9 cellular contexts compared by ENCODE assay signal in the genomic region with DNA sequence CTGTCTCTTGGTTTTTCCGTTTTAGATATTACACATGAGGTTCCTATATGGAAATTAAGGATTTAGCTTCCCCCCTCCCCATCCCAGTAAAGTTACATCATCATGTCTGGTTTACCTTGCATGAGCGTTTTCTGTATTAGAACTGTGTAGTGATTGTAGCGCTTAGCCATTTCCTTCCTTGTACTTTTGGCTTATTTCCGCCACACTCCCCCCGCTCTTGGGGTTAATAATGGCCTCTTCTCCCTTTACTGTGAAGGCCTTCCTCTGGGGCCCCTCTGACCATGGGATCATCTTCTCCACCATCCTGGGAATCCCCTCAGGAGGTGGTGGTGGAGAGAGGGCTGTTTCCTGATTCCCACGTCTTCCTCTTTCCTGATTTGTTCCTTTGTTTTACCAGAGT. TPM values are rescaled to one million over a fixed set of nuclear protein-coding genes. Genes with fewer than 3 reads are reported as not detected.
DNase-seq lines count a peak whose midpoint lies in the region; ATAC-seq, FAIRE-seq and TF ChIP-seq lines count a peak whose summit lies in the region.
"Had no signal": no experiment of that assay in that cellular context is flagged by ENCODE, and none has a peak within 500 bp of the region (broad histone marks: within the 10 kb centered on the region; RNA-seq: fewer than 3 reads in every experiment).

No MANE protein-coding gene starts in this region.

- H3K27ac Mint-ChIP-seq in chondrocyte (ENCODE audit: unreplicated experiment) (peak overlapping the region; percentile 98), naive B cell (peak overlapping the region in 4 of 6 donors; percentile 26 to 89 (median 72))

- peak in 2 of 3 donors; percentile 19 to 43 for DNase-seq in right cardiac atrium
- no peak for DNase-seq in left ventricle myocardium superior
- DNase-seq in chondrocyte (ENCODE audit: low spot score): no peak
- no peak for DNase-seq in naive B cell
- no peak for DNase-seq in upper lobe of right lung
- DNase-seq in effector CD8-positive, alpha-beta T cell (lab: John Stamatoyannopoulos, UW): no peak
- no peak for DNase-seq in D721Med (ENCODE audit: insufficient read length, low spot score)

- no peaks in the 10 kb centered on the region for H3K9me3 ChIP-seq in right cardiac atrium (ENCODE audit: control insufficient read depth, low read length)
- no peaks in the 10 kb centered on the region for H3K9me3 ChIP-seq in upper lobe of right lung

- H3K9me3 Mint-ChIP-seq in chondrocyte (ENCODE audit: low read depth): no peaks in the 10 kb centered on the region
- no peaks in the 10 kb centered on the region for H3K9me3 Mint-ChIP-seq in naive B cell

- FAIRE-seq in D721Med (lab: Jason Lieb, UNC): no peak
- FAIRE-seq: GM12891 had no signal

- no peak for ATAC-seq in right cardiac atrium
- no peak for ATAC-seq in left ventricle myocardium superior
- no peak for ATAC-seq in naive B cell (ENCODE audit: low read depth in 2 of 2)
- no peak for ATAC-seq in upper lobe of right lung
- ATAC-seq in HG03108 (IDR thresholded peaks at IDR 0.05; ENCODE audit: unreplicated experiment): no peak

- H3K4me3 ChIP-seq in right cardiac atrium (ENCODE audit: low read length) (no peak overlapping the region), upper lobe of right lung (no peak overlapping the region)

- H3K4me3 Mint-ChIP-seq in chondrocyte (ENCODE audit: unreplicated experiment) (peak overlapping the region; percentile 38), naive B cell (peak overlapping the region in 5 of 8 donors; percentile 14 to 77 (median 43))

- peak overlapping the region; percentile 39 for H3K27ac ChIP-seq in right cardiac atrium (ENCODE audit: low read length)
- H3K27ac ChIP-seq in upper lobe of right lung: peak overlapping the region; percentile 99

- H3K27me3 ChIP-seq in right cardiac atrium (ENCODE audit: control insufficient read depth, insufficient read depth) (no peaks in the 10 kb centered on the region), upper lobe of right lung (no peaks in the 10 kb centered on the region)

- intact Hi-C loops in right cardiac atrium (cut with DNase I) (loop anchor here in 1 of 4 donors (5.0 kb wide), 1 partner anchor 66 kb away; a partner anchor contains a TSS), left ventricle myocardium superior (cut with micrococcal nuclease) (no loop called here), upper lobe of right lung (cut with DNase I) (loop anchor here (10.0 kb wide), 1 partner anchor 63 kb away; a partner anchor contains a TSS)

- WGBS in right cardiac atrium: 54% methylated on average over 6 of the region's 6 CpGs

- H3K27me3 Mint-ChIP-seq in chondrocyte (ENCODE audit: low read depth): no peaks in the 10 kb centered on the region
- no peaks in the 10 kb centered on the region for H3K27me3 Mint-ChIP-seq in naive B cell

- H3K4me1 ChIP-seq in right cardiac atrium (ENCODE audit: control insufficient read depth, insufficient read depth, low read length) (peaks cover 9% of the 10 kb centered on the region), upper lobe of right lung (peaks cover 46% of the 10 kb centered on the region)

- peaks cover 9% of the 10 kb centered on the region for H3K36me3 ChIP-seq in upper lobe of right lung

- TF ChIP-seq CTCF in chondrocyte (IDR thresholded peaks at IDR 0.05): no peak
- no peak for TF ChIP-seq CTCF in upper lobe of right lung (IDR thresholded peaks at IDR 0.05)
- TF ChIP-seq CTCF in D721Med (IDR thresholded peaks at IDR 0.05; ENCODE audit: insufficient read depth, missing control alignments): no peak

- H3K4me1 Mint-ChIP-seq in chondrocyte (ENCODE audit: low read depth) (peaks cover 61% of the 10 kb centered on the region), naive B cell (peaks cover 38 to 56% (median 42%) of the 10 kb centered on the region in 3 donors)

- peaks cover 14% of the 10 kb centered on the region for H3K36me3 Mint-ChIP-seq in chondrocyte (ENCODE audit: low read depth)
- peaks cover 6 to 17% of the 10 kb centered on the region in 2 donors for H3K36me3 Mint-ChIP-seq in naive B cell

RNA-seq across cellular contexts. Expression of a gene that starts 27.2 kb away (rescaled TPM):
- total RNA-seq in right cardiac atrium (10 to 100 TPM; 10.5 to 17.3 (median 15.2) TPM), left ventricle myocardium superior (10.5 TPM), chondrocyte (35.7 to 61.2 TPM (median 59.7 TPM) in 3 replicates), upper lobe of right lung (48.9 TPM)
- polyA plus RNA-seq in right cardiac atrium (12.4 TPM), naive B cell (ENCODE audit: low read depth in 6 of 6) (10 to 100 TPM; 27.8 to 52.3 (median 37.3) TPM)

Comparison
In these comparisons a context has a peak if more than half of its experiments do, and no peak if none do; other contexts are left out.
1. DNase-seq: peak in right cardiac atrium (2 of 3); none in left ventricle myocardium superior (single experiment), chondrocyte (single experiment), naive B cell (single experiment), upper lobe of right lung (single experiment), effector CD8-positive, alpha-beta T cell (single experiment) and D721Med (single experiment).